Comparison of ENCODE assay signal across 25 cellular contexts in genomic region chr7:156237614-156238013, GRCh38.
"Had no signal": no experiment of that assay in that cellular context is flagged by ENCODE, and none has a peak within 500 bp of the region (broad histone marks: within the 10 kb centered on the region; RNA-seq: fewer than 3 reads in every experiment).

No MANE protein-coding gene starts in this region.

- ATAC-seq: activated CD4-positive, CD25-positive, alpha-beta regulatory T cell treated with anti-CD3 and anti-CD28 coated beads, Interleukin-2, amount 50 U/mL, for 24 hours; esophagus mucosa; foreskin keratinocyte; mucosa of descending colon had no signal

- H3K4me3 Mint-ChIP-seq: activated naive CD4-positive, alpha-beta T cell treated with anti-CD3 and anti-CD28 coated beads, Interleukin-2, amount 10 ng/mL, durations not matched to agents 7 days and 5 days; activated naive CD8-positive, alpha-beta T cell treated with anti-CD3 and anti-CD28 coated beads, Interleukin-2, amount 10 ng/mL, durations not matched to agents 7 days and 5 days; brain; natural killer cell treated with Interleukin-12 subunit alpha and Interleukin-12 subunit beta and Interleukin-15 and Interleukin-18, amount 100 ng/mL, for 72 hours; T-helper 1 cell treated with Interleukin-12 subunit alpha and Interleukin-12 subunit beta and Interleukin-4 antibody, amounts not matched to agents 30 μg/mL and 1 μg/mL, for 36 hours had no signal

- H3K4me1 Mint-ChIP-seq: activated naive CD4-positive, alpha-beta T cell treated with anti-CD3 and anti-CD28 coated beads, Interleukin-2, amount 10 ng/mL, durations not matched to agents 7 days and 5 days; activated naive CD8-positive, alpha-beta T cell treated with anti-CD3 and anti-CD28 coated beads, Interleukin-2, amount 10 ng/mL, durations not matched to agents 7 days and 5 days had no signal

- DNase-seq: activated CD4-positive, alpha-beta T cell treated with anti-CD3 and anti-CD28 coated beads for 48 hours; activated CD4-positive, alpha-beta T cell treated with anti-CD3 and anti-CD28 coated beads, Interleukin-2, amount 50 U/mL, for 48 hours; activated CD8-positive, alpha-beta memory T cell treated with anti-CD3 and anti-CD28 coated beads for 24 hours; activated effector memory CD4-positive, alpha-beta T cell treated with Interleukin-2 at 50 U/mL for 16 hours; activated naive CD4-positive, alpha-beta T cell treated with anti-CD3 and anti-CD28 coated beads, Interleukin-2, amount 10 ng/mL, durations not matched to agents 7 days and 5 days; activated naive CD8-positive, alpha-beta T cell treated with anti-CD3 and anti-CD28 coated beads, Interleukin-2, amount 10 ng/mL, durations not matched to agents 7 days and 5 days; foreskin keratinocyte; left ventricle myocardium inferior; mucosa of descending colon; ovary; stimulated activated naive CD4-positive, alpha-beta T cell; SW 1271; T1000; testis; transverse colon; WERI-Rb-1 had no signal

- H3K36me3 ChIP-seq: ascending aorta, left ventricle myocardium inferior, neutrophil, ovary, transverse colon, vagina, WERI-Rb-1 had no signal

- H3K9me3 Mint-ChIP-seq: activated naive CD8-positive, alpha-beta T cell treated with anti-CD3 and anti-CD28 coated beads, Interleukin-2, amount 10 ng/mL, durations not matched to agents 7 days and 5 days; T-helper 1 cell treated with Interleukin-12 subunit alpha and Interleukin-12 subunit beta and Interleukin-4 antibody, amounts not matched to agents 30 μg/mL and 1 μg/mL, for 36 hours had no signal

- H3K27ac Mint-ChIP-seq: activated naive CD4-positive, alpha-beta T cell treated with anti-CD3 and anti-CD28 coated beads, Interleukin-2, amount 10 ng/mL, durations not matched to agents 7 days and 5 days; natural killer cell treated with Interleukin-12 subunit alpha and Interleukin-12 subunit beta and Interleukin-15 and Interleukin-18, amount 100 ng/mL, for 72 hours; progenitor cell of endocrine pancreas; T-helper 1 cell treated with Interleukin-12 subunit alpha and Interleukin-12 subunit beta and Interleukin-4 antibody, amounts not matched to agents 30 μg/mL and 1 μg/mL, for 36 hours had no signal

- H3K9me3 ChIP-seq: ascending aorta, mucosa of descending colon, neutrophil, testis, transverse colon, vagina had no signal

- H3K27ac ChIP-seq: ascending aorta, foreskin keratinocyte, left ventricle myocardium inferior, neutrophil, ovary, testis, transverse colon, vagina, WERI-Rb-1 had no signal

- H3K27me3 ChIP-seq: ascending aorta, foreskin keratinocyte, neutrophil, ovary, testis, transverse colon, vagina had no signal

- H3K36me3 Mint-ChIP-seq: activated naive CD4-positive, alpha-beta T cell treated with anti-CD3 and anti-CD28 coated beads, Interleukin-2, amount 10 ng/mL, durations not matched to agents 7 days and 5 days; activated naive CD8-positive, alpha-beta T cell treated with anti-CD3 and anti-CD28 coated beads, Interleukin-2, amount 10 ng/mL, durations not matched to agents 7 days and 5 days; brain; natural killer cell treated with Interleukin-12 subunit alpha and Interleukin-12 subunit beta and Interleukin-15 and Interleukin-18, amount 100 ng/mL, for 72 hours had no signal

- H3K4me1 ChIP-seq: ascending aorta, foreskin keratinocyte, left ventricle myocardium inferior, testis, transverse colon, vagina had no signal

- H3K4me3 ChIP-seq: ascending aorta, left ventricle myocardium inferior, mucosa of descending colon, ovary, testis, transverse colon, vagina had no signal
